8 cellular contexts compared by ENCODE assay signal in the genomic region with DNA sequence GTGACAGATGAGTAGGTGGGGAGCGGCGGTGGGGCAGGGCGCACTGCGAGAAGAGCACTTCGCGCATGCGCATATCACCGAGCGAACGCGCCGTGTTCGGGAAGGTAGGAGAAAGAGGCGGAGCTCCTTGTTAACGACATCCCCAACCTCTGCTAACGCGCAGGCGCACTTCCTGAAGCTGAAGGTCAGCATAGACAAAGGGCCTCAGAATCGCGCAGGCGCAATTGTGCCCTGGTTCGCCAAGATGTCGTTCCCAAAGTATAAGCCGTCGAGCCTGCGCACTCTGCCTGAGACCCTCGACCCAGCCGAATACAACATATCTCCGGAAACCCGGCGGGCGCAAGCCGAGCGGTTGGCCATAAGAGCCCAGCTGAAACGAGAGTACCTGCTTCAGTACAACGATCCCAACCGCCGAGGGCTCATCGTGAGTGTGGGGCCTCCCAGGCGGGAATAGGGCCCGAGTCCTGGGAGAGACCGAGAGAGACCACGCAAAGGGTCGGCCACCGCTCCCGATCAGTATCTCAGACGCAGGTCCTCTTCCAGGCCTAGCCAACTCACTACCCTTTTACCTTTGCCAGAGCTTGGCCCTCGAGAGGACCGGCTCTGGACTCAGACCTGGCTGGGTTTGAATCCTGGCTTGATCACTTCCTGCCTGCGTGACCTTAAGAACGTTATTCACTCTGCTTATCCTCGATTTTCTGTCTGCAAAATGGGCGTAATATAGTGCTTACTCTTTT. TPM values are rescaled to one million over a fixed set of nuclear protein-coding genes. Genes with fewer than 3 reads are reported as not detected.
DNase-seq lines count a peak whose midpoint lies in the region; ATAC-seq and TF ChIP-seq lines count a peak whose summit lies in the region.

TSS of gene NDUFB4 (plus strand) at position 221 of the 737 bp plus-strand sequence. CDS start at position 245, 24 bp downstream.

- H3K27ac ChIP-seq in PC-9 (peak within 1 kb of the TSS; percentile 73), epithelial cell of prostate (peak within 1 kb of the TSS; percentile 66)

- H3K4me2 ChIP-seq in PC-9, result peak within 1 kb of the TSS; percentile 86

- H2AFZ ChIP-seq in PC-9, result peak within 1 kb of the TSS; percentile 94

- TSS peak; percentile 65 for BruUV-seq in PC-9 (replicated peaks; lab: Mats Ljungman, UMichigan)

- H3K9me3 ChIP-seq in PC-9 (ENCODE audit: insufficient read depth, low read depth) (no peaks in the 10 kb centered on the region), mucosa of descending colon (no peaks in the 10 kb centered on the region)

- intact Hi-C loops in PC-9 (cut with micrococcal nuclease; ENCODE audit: unreplicated experiment), result loop anchor here (2.0 kb wide), 1 partner anchor 147 kb away; the partner anchor contains the start of genes GTF2E1 and RABL3
- intact Hi-C loops in mucosa of descending colon (cut with DNase I, micrococcal nuclease), result no loop called here

- H3K4me1 ChIP-seq in PC-9 (replicated peaks; ENCODE audit: insufficient read depth) (peaks cover 6% of the 10 kb centered on the region; the same call in 1 of the 2 replicates), mucosa of descending colon (ENCODE audit: low read depth) (peaks cover 22% of the 10 kb centered on the region)

- H3K27me3 ChIP-seq in PC-9 (ENCODE audit: insufficient read depth, low read depth), result no peaks in the 10 kb centered on the region

- peaks cover 25% of the 10 kb centered on the region for H3K36me3 ChIP-seq in PC-9 (ENCODE audit: low read depth)
- no peaks in the 10 kb centered on the region for H3K36me3 ChIP-seq in mucosa of descending colon (ENCODE audit: low read depth)

- DNase-seq in DMS153 (lab: John Stamatoyannopoulos, UW) (peak; percentile 99), PC-9 (peak; percentile 95 to 97), epithelial cell of prostate (ENCODE audit: low read depth, low spot score) (peak; percentile 91), mucosa of descending colon (peak; percentile 96 to 99 (median 97))
- DNase-seq in Jurkat, Clone E6-1 (ENCODE audit: low read depth, low spot score), result peak; percentile 98
- DNase-seq in activated T-cell treated with anti-CD3 and anti-CD28 coated beads, Interleukin-2, amount 50 U/mL, for 1 hour, result peak; percentile 92
- DNase-seq in stimulated activated CD8-positive, alpha-beta memory T cell treated with anti-CD3 and anti-CD28 coated beads, Interleukin-4, amount 100 ng/mL, for 24 hours (ENCODE audit: low read depth), result peak; percentile 93

- peaks cover 9% of the 10 kb centered on the region for H3F3A ChIP-seq in PC-9 (ENCODE audit: insufficient read depth, low read depth)

- H4K20me1 ChIP-seq in PC-9 (ENCODE audit: insufficient read depth), result peaks cover 10% of the 10 kb centered on the region; the same call in 1 of the 2 replicates

- no peak for TF ChIP-seq CTCF in PC-9 (conservative IDR thresholded peaks at IDR 0.05)
- TF ChIP-seq CTCF in mucosa of descending colon (IDR thresholded peaks at IDR 0.05), result peak; percentile 16

- H3K9me2 ChIP-seq in PC-9 (ENCODE audit: insufficient read depth), result no peaks in the 10 kb centered on the region

- CTCF ChIA-PET in PC-9 (lab: Charles Lee), result interaction anchor here (1.4 to 1.5 kb wide), 2 partner anchors 37 to 199 kb away, joined by 3 to 5 read pairs; no protein-coding TSS in a partner anchor

- POLR2A ChIA-PET in PC-9 (lab: Charles Lee; ENCODE audit: unreplicated experiment), result interaction anchor here (0.6 to 1.1 kb wide), 12 partner anchors 15 to 1353 kb away, joined by 3 to 8 read pairs (median 3); no protein-coding TSS in a partner anchor

- H3K4me3 ChIP-seq in Jurkat, Clone E6-1 (ENCODE audit: low read length), result peak within 1 kb of the TSS; percentile 96
- peak within 1 kb of the TSS; percentile 100 for H3K4me3 ChIP-seq in PC-9
- H3K4me3 ChIP-seq in mucosa of descending colon, result peak within 1 kb of the TSS; percentile 71

- H3K79me2 ChIP-seq in PC-9 (ENCODE audit: low read depth), result peaks cover 19% of the 10 kb centered on the region

- ATAC-seq in GM21619 (IDR thresholded peaks at IDR 0.05; ENCODE audit: unreplicated experiment) (peak; percentile 92), mucosa of descending colon (peak; percentile 99)

RNA-seq across cellular contexts. Expression of gene NDUFB4, which starts in this region (rescaled TPM):
- polyA plus RNA-seq in Jurkat, Clone E6-1 (2012; ENCODE audit: insufficient read depth, insufficient read length), result 938 TPM
- total RNA-seq in PC-9 (2021) (152 and 217 TPM in 2 replicates), mucosa of descending colon (100 to 1,000 TPM; 142 to 182 (median 157) TPM)

Comparison
In these comparisons a context has a peak if more than half of its experiments do, and no peak if none do; other contexts are left out.
1. Peak in every context shown above with its lines: DNase-seq, ATAC-seq, H3K4me3 ChIP-seq and H3K27ac ChIP-seq.